ENCODE assay signal across 1 cellular context in genomic region chr15:40379853-40380252, GRCh38.
TF ChIP-seq lines count a peak whose summit lies in the region.

No MANE protein-coding gene starts in this region.

TF ChIP-seq in Ishikawa, 13 proteins besides CTCF, POLR2A, EP300 and RAD21 (continued from another document):
- TF ChIP-seq MAX (IDR thresholded peaks at IDR 0.05) (0 out of 2 replicates have a peak, but pooled peaks have one; percentile 27), TAF1 (IDR thresholded peaks at IDR 0.05; ENCODE audit: low read depth) (no peak), EGR1 (IDR thresholded peaks at IDR 0.05) (no peak), NFIC (IDR thresholded peaks at IDR 0.05) (0 out of 2 replicates have a peak, but pooled peaks have one; percentile 18)
